ENCODE assay signal across 9 cellular contexts in the genomic region with DNA sequence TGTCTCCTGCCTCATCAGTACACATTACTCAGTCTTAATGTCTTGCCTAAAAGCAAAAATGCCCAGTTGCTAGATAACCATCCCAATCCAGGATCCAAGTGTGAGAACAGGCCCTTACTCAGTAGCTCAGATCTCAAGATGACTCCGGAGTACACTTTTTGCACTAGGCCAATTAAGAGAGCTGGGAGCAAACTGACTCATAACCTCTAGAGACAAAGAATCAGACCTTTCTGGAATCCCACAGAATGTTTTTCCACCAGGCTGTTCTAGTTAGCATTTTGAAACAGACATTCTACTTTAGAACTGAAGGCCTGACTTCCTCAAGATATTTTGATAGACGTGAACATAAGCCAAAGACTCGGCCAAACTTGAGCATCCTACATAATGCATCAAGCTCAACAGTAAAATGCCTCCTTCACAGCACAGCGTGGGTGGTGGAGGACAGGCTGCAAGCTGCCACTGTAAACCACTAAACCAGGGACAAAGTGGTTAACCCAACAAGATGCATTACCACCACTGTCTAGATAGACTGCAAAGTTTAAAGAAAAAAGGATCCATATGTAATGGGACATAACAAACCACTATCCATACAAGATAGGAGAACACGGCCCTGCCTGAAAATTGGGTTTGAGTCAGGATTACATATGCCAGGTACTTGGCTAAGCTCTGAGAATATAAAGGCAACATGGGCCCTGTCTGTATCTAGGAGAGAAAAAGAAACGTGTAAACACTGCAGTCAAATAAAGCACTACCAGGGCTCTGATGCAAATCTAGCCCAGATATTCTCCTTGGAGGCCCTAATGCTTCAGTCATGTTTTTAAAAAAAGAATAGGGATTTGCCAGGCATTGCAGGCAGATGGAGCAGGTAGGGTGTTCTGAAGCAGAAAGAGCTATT. TPM values are rescaled to one million over a fixed set of nuclear protein-coding genes. Genes with fewer than 3 reads are reported as not detected.
DNase-seq lines count a peak whose midpoint lies in the region; ATAC-seq, FAIRE-seq and TF ChIP-seq lines count a peak whose summit lies in the region.
"Had no signal": no experiment of that assay in that cellular context is flagged by ENCODE, and none has a peak within 500 bp of the region (broad histone marks: within the 10 kb centered on the region; RNA-seq: fewer than 3 reads in every experiment).

No MANE protein-coding gene starts in this region.

- peak overlapping the region; percentile 19 for H3K4me3 Mint-ChIP-seq in activated T-cell treated with anti-CD3 and anti-CD28 coated beads, Interleukin-2, amount 50 U/mL, for 4 hours

- H3K4me3 ChIP-seq in kidney (ENCODE audit: low read length in 2 of 2) (no peak overlapping the region), thymus (ENCODE audit: low read length) (no peak overlapping the region)

- H3K9me3 ChIP-seq in kidney (ENCODE audit: control insufficient read depth in 1 of 2, low read length in 2 of 2): no peaks in the 10 kb centered on the region
- H3K9me3 ChIP-seq in thymus (ENCODE audit: control insufficient read depth): no peaks in the 10 kb centered on the region

- H3K36me3 Mint-ChIP-seq in activated T-cell treated with anti-CD3 and anti-CD28 coated beads, Interleukin-2, amount 50 U/mL, for 4 hours (ENCODE audit: insufficient read depth): peaks cover 65% of the 10 kb centered on the region

- 89% methylated on average over 6 of the region's 6 CpGs for WGBS in thymus

- no peak for DNase-seq in activated T-cell treated with anti-CD3 and anti-CD28 coated beads, Interleukin-2, amount 50 U/mL, for 4 hours
- no peak for DNase-seq in activated T-cell treated with anti-CD3 and anti-CD28 coated beads, Interleukin-2, amount 50 U/mL, for 1 hour
- DNase-seq in amniotic epithelial cell (ENCODE audit: low read depth) (peak; percentile 95), kidney (no peak), NCI-H2107 (lab: John Stamatoyannopoulos, UW) (no peak)
- DNase-seq: islet precursor cell had no signal

- peak overlapping the region in 1 of 2 donors; percentile 41 for H3K9ac ChIP-seq in kidney (ENCODE audit: low read length in 2 of 2)

- H3K36me3 ChIP-seq in kidney (ENCODE audit: control insufficient read depth in 1 of 2, insufficient read depth in 2 of 2, low read length in 2 of 2): peaks cover 27 to 67% of the 10 kb centered on the region in 2 donors
- H3K36me3 ChIP-seq in thymus (ENCODE audit: control insufficient read depth, insufficient read depth): peaks cover 95% of the 10 kb centered on the region

- H3K27ac ChIP-seq in kidney (ENCODE audit: low read depth in 2 of 2, low read length in 2 of 2) (peak overlapping the region; percentile 44 to 78), thymus (ENCODE audit: low read depth) (peak overlapping the region; percentile 8)

- no peaks in the 10 kb centered on the region for H3K27me3 Mint-ChIP-seq in activated T-cell treated with anti-CD3 and anti-CD28 coated beads, Interleukin-2, amount 50 U/mL, for 4 hours (ENCODE audit: low read depth)

- no peaks in the 10 kb centered on the region for H3K27me3 ChIP-seq in thymus (ENCODE audit: control insufficient read depth, insufficient read depth)

- H3K4me1 ChIP-seq in kidney (ENCODE audit: control insufficient read depth in 1 of 2, insufficient read depth in 1 of 2, low read depth in 1 of 2, low read length in 2 of 2): peaks cover 51 to 52% of the 10 kb centered on the region in 2 donors
- H3K4me1 ChIP-seq in thymus (ENCODE audit: control insufficient read depth, insufficient read depth, low read length): peaks cover 8% of the 10 kb centered on the region

- no peak for TF ChIP-seq CTCF in kidney (IDR thresholded peaks at IDR 0.05; ENCODE audit: borderline replicate concordance, extremely low read depth, insufficient read depth)

- H3K4me1 Mint-ChIP-seq in activated T-cell treated with anti-CD3 and anti-CD28 coated beads, Interleukin-2, amount 50 U/mL, for 4 hours (ENCODE audit: low read depth): peaks cover 93% of the 10 kb centered on the region

- intact Hi-C loops in kidney (cut with DNase I): no loop called here

- no peaks in the 10 kb centered on the region for H3K9me3 Mint-ChIP-seq in activated T-cell treated with anti-CD3 and anti-CD28 coated beads, Interleukin-2, amount 50 U/mL, for 4 hours

- FAIRE-seq in kidney (lab: Jason Lieb, UNC): no peak

- peak; percentile 61 for ATAC-seq in activated T-cell treated with anti-CD3 and anti-CD28 coated beads, Interleukin-2, amount 50 U/mL, for 4 hours
- ATAC-seq in HG02870 (IDR thresholded peaks at IDR 0.05; ENCODE audit: unreplicated experiment): no peak
- no peak for ATAC-seq in HG02885 (IDR thresholded peaks at IDR 0.05; ENCODE audit: poor library complexity, unreplicated experiment)

RNA-seq across cellular contexts. Expression of a gene that starts 48.3 kb away (rescaled TPM):
- 100 to 1,000 TPM; 673 to 753 (median 716) TPM for total RNA-seq in activated T-cell treated with anti-CD3 and anti-CD28 coated beads, Interleukin-2, amount 50 U/mL, for 4 hours
- total RNA-seq in kidney: 655 TPM
- 85.2 TPM for polyA plus RNA-seq in kidney (ENCODE audit: insufficient read depth, low read depth, low replicate concordance)
- 155 TPM for polyA plus RNA-seq in thymus

Comparison
In these comparisons a context has a peak if more than half of its experiments do, and no peak if none do; other contexts are left out.
1. ATAC-seq: peak in activated T-cell treated with anti-CD3 and anti-CD28 coated beads, Interleukin-2, amount 50 U/mL, for 4 hours (2 of 2); none in HG02870 (single experiment) and HG02885 (single experiment).